Comparison of ENCODE assay signal across 1 cellular context in genomic region chr19:8080832-8081231, GRCh38.
TF ChIP-seq lines count a peak whose summit lies in the region.

No MANE protein-coding gene starts in this region.

TF ChIP-seq in HepG2, 621 proteins besides CTCF, POLR2A, EP300 and RAD21 (continued from another document):
- TF ChIP-seq, protein P1, sequence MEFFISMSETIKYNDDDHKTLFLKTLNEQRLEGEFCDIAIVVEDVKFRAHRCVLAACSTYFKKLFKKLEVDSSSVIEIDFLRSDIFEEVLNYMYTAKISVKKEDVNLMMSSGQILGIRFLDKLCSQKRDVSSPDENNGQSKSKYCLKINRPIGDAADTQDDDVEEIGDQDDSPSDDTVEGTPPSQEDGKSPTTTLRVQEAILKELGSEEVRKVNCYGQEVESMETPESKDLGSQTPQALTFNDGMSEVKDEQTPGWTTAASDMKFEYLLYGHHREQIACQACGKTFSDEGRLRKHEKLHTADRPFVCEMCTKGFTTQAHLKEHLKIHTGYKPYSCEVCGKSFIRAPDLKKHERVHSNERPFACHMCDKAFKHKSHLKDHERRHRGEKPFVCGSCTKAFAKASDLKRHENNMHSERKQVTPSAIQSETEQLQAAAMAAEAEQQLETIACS (CRISPR knock-in tag; IDR thresholded peaks at IDR 0.05): no peak
- no peak for TF ChIP-seq ARNTL (CRISPR knock-in tag; IDR thresholded peaks at IDR 0.05)
- no peak for TF ChIP-seq ZFP82 (CRISPR knock-in tag; IDR thresholded peaks at IDR 0.05; ENCODE audit: borderline replicate concordance)
- TF ChIP-seq SCMH1 (CRISPR knock-in tag; IDR thresholded peaks at IDR 0.05; ENCODE audit: borderline replicate concordance): no peak
- TF ChIP-seq, protein P2, sequence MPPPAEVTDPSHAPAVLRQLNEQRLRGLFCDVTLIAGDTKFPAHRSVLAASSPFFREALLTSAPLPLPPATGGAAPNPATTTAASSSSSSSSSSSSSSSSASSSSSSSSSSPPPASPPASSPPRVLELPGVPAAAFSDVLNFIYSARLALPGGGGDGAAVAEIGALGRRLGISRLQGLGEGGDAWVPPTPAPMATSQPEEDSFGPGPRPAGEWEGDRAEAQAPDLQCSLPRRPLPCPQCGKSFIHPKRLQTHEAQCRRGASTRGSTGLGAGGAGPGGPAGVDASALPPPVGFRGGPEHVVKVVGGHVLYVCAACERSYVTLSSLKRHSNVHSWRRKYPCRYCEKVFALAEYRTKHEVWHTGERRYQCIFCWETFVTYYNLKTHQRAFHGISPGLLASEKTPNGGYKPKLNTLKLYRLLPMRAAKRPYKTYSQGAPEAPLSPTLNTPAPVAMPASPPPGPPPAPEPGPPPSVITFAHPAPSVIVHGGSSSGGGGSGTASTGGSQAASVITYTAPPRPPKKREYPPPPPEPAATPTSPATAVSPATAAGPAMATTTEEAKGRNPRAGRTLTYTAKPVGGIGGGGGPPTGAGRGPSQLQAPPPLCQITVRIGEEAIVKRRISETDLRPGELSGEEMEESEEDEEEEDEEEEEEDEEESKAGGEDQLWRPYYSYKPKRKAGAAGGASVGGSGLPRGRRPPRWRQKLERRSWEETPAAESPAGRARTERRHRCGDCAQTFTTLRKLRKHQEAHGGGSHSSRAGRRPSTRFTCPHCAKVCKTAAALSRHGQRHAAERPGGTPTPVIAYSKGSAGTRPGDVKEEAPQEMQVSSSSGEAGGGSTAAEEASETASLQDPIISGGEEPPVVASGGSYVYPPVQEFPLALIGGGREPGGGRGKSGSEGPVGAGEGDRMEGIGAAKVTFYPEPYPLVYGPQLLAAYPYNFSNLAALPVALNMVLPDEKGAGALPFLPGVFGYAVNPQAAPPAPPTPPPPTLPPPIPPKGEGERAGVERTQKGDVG (CRISPR knock-in tag; IDR thresholded peaks at IDR 0.05; ENCODE audit: borderline replicate concordance): 0 out of 2 replicates have a peak, but pooled peaks have one; percentile 35
- no peak for TF ChIP-seq KLF16 (CRISPR knock-in tag; IDR thresholded peaks at IDR 0.05)
- no peak for TF ChIP-seq NCOA2 (CRISPR knock-in tag; IDR thresholded peaks at IDR 0.05)
- TF ChIP-seq SMC3 (IDR thresholded peaks at IDR 0.05; ENCODE audit: low read length): no peak
- TF ChIP-seq ZNF350 (CRISPR knock-in tag; IDR thresholded peaks at IDR 0.05; ENCODE audit: borderline replicate concordance, low read depth): no peak
- 0 out of 2 replicates have a peak, but pooled peaks have one; percentile 28 for TF ChIP-seq PITX1 (CRISPR knock-in tag; IDR thresholded peaks at IDR 0.05)
- TF ChIP-seq MTF2 (CRISPR knock-in tag; IDR thresholded peaks at IDR 0.05; ENCODE audit: borderline replicate concordance): no peak
- no peak for TF ChIP-seq CREB1 (IDR thresholded peaks at IDR 0.05)
- no peak for TF ChIP-seq CREB1 (CRISPR knock-in tag; IDR thresholded peaks at IDR 0.05)
- no peak for TF ChIP-seq RFX3 (CRISPR knock-in tag; IDR thresholded peaks at IDR 0.05)
- TF ChIP-seq HOXA5 (CRISPR knock-in tag; IDR thresholded peaks at IDR 0.05): no peak
- 0 out of 2 replicates have a peak, but pooled peaks have one; percentile 28 for TF ChIP-seq ZNF260 (CRISPR knock-in tag; IDR thresholded peaks at IDR 0.05; ENCODE audit: borderline replicate concordance, low read depth)
- no peak for TF ChIP-seq ZNF691 (CRISPR knock-in tag; IDR thresholded peaks at IDR 0.05; ENCODE audit: borderline replicate concordance, low read depth)
- no peak for TF ChIP-seq SIX1 (CRISPR knock-in tag; IDR thresholded peaks at IDR 0.05; ENCODE audit: borderline replicate concordance)
- no peak for TF ChIP-seq E2F1 (CRISPR knock-in tag; IDR thresholded peaks at IDR 0.05)
- TF ChIP-seq ZNF180 (CRISPR knock-in tag; IDR thresholded peaks at IDR 0.05; ENCODE audit: borderline replicate concordance, low read depth): no peak
- peak; percentile 58 for TF ChIP-seq ARID4A (CRISPR knock-in tag; IDR thresholded peaks at IDR 0.05; ENCODE audit: borderline replicate concordance)
- TF ChIP-seq ZNF337 (CRISPR knock-in tag; IDR thresholded peaks at IDR 0.05; ENCODE audit: borderline replicate concordance, low read depth): no peak
- TF ChIP-seq BCLAF1 (IDR thresholded peaks at IDR 0.05): no peak
- no peak for TF ChIP-seq GATAD2A (CRISPR knock-in tag; IDR thresholded peaks at IDR 0.05)
- TF ChIP-seq TCF7L2 (IDR thresholded peaks at IDR 0.05; ENCODE audit: low read depth, low read length): no peak
- TF ChIP-seq STAT5B (CRISPR knock-in tag; IDR thresholded peaks at IDR 0.05): no peak
- TF ChIP-seq ATF7-NPFF (CRISPR knock-in tag; IDR thresholded peaks at IDR 0.05; ENCODE audit: low read depth): no peak
- no peak for TF ChIP-seq ZNF205 (CRISPR knock-in tag; IDR thresholded peaks at IDR 0.05)
- TF ChIP-seq FOSL1 (CRISPR knock-in tag; IDR thresholded peaks at IDR 0.05; ENCODE audit: borderline replicate concordance): no peak
